In the genomic region with DNA sequence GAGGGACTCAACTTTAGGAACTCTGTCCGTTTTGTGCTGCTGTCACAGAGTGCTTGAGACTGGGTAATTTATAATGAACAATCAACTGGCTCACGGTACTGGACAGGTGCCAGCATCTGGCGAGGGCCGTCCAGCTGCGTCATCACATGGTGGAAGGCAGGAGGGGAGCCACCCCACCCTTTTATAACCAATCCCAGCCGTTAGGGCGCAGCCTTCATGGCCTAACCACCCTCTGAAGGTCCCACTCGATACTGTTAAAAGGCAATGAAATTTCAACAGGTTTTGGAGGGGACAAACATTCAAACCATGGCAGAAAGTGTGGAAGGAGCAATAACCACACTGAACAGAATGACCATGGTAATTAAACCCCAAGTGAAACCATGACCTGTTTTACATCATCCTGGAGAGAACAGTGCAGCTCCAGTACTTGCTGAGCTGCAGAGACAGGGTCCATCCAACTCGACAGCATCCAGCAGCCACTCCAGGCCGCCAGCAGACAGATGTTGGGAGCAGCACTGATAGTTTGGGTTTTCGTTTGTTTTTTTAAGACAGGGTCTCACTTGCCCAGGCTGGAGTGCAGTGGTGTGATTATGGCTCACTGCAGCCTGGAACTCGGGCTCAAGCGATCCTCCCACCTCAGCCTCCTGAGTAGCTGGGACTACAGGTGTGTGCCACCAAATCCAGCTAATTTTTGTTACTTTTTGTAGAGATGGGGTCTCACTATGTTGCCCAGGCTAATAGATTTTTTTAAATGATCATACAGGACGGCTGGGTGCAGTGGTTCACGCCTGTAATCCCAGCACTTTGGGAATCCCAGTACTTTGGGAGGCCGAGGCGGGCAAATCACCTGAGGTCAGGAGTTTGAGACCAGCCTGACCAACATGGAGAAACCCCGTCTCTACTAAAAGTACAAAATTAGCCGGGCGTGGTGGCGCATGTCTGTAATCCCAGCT, we compare ENCODE assay signal across 9 cellular contexts. TPM values are rescaled to one million over a fixed set of nuclear protein-coding genes. Genes with fewer than 3 reads are reported as not detected.
DNase-seq lines count a peak whose midpoint lies in the region; ATAC-seq and TF ChIP-seq lines count a peak whose summit lies in the region.
"Had no signal": no experiment of that assay in that cellular context is flagged by ENCODE, and none has a peak within 500 bp of the region (broad histone marks: within the 10 kb centered on the region; RNA-seq: fewer than 3 reads in every experiment).

No MANE protein-coding gene starts in this region.

- H3K36me3 ChIP-seq in breast epithelium (peaks cover 8% of the 10 kb centered on the region), sigmoid colon (peaks cover 8 to 28% (median 25%) of the 10 kb centered on the region in 4 donors)

- H3K9me3 Mint-ChIP-seq in MCF 10A (ENCODE audit: unreplicated experiment), result no peaks in the 10 kb centered on the region

- H3K36me3 Mint-ChIP-seq in MCF 10A (ENCODE audit: insufficient read depth, unreplicated experiment), result peaks cover 12% of the 10 kb centered on the region

- 39 to 49% methylated on average over 21 of the region's 21 CpGs for WGBS in sigmoid colon, 2 donors

- H3K27ac Mint-ChIP-seq in MCF 10A (ENCODE audit: low read depth, unreplicated experiment), result no peak overlapping the region

- DNase-seq in MCF 10A (ENCODE audit: unreplicated experiment), result peak; percentile 64
- DNase-seq in breast epithelium (ENCODE audit: low spot score in 2 of 2), result no peak
- DNase-seq in OCI-M1 (lab: John Stamatoyannopoulos, UW), result peak; percentile 71
- peak; percentile 85 for DNase-seq in fibroblast of mammary gland (ENCODE audit: low read depth)
- peak; percentile 86 for DNase-seq in sigmoid colon

- peaks cover 6 to 20% of the 10 kb centered on the region in 2 donors for H3K27me3 ChIP-seq in breast epithelium
- peaks cover 16 to 44% (median 25%) of the 10 kb centered on the region in 3 donors for H3K27me3 ChIP-seq in sigmoid colon

- H3K4me3 Mint-ChIP-seq in MCF 10A (ENCODE audit: unreplicated experiment), result peak overlapping the region; percentile 10

- TF ChIP-seq EP300 in sigmoid colon (IDR thresholded peaks at IDR 0.05), result no peak

- CTCF ChIA-PET in MCF 10A (lab: Yijun Ruan, JAX), result interaction anchor here (0.5 to 1.1 kb wide), 4 partner anchors 11 to 588 kb away, joined by 3 to 4 read pairs (median 3); a partner anchor contains a TSS

- peaks cover 30% of the 10 kb centered on the region for H3K27me3 Mint-ChIP-seq in MCF 10A (ENCODE audit: insufficient read depth, unreplicated experiment)

- intact Hi-C loops in MCF 10A (cut with micrococcal nuclease) (no loop called here), breast epithelium (cut with DNase I; ENCODE audit: low total_unique reads) (no loop called here), sigmoid colon (cut with DNase I) (no loop called here)

- H3K4me1 ChIP-seq in breast epithelium (peaks cover 6 to 11% of the 10 kb centered on the region in 2 donors), sigmoid colon (peaks cover 0 to 34% (median 33%) of the 10 kb centered on the region in 4 donors)

- ATAC-seq in HG02763 (IDR thresholded peaks at IDR 0.05; ENCODE audit: unreplicated experiment), result no peak
- ATAC-seq in GM21526 (IDR thresholded peaks at IDR 0.05; ENCODE audit: low FRiP score, unreplicated experiment), result no peak
- ATAC-seq in GM21367 (IDR thresholded peaks at IDR 0.05; ENCODE audit: unreplicated experiment), result no peak

- H3K9me3 ChIP-seq in breast epithelium (no peaks in the 10 kb centered on the region), sigmoid colon (no peaks in the 10 kb centered on the region)

- H3K4me3 ChIP-seq in breast epithelium (no peak overlapping the region), fibroblast of mammary gland (ENCODE audit: control insufficient read depth, low read depth, low read length) (no peak overlapping the region), sigmoid colon (no peak overlapping the region)

- no peak overlapping the region for H3K27ac ChIP-seq in breast epithelium
- no peak overlapping the region for H3K27ac ChIP-seq in sigmoid colon
- H3K27ac ChIP-seq: SK-N-MC had no signal

- TF ChIP-seq POLR2A in breast epithelium (IDR thresholded peaks at IDR 0.05) (no peak), sigmoid colon (IDR thresholded peaks at IDR 0.05) (no peak)

- POLR2A ChIA-PET in MCF 10A (lab: Yijun Ruan, JAX), result interaction anchor here (0.8 to 1.2 kb wide), 3 partner anchors 13 to 101 kb away, joined by 3 to 4 read pairs (median 3); no protein-coding TSS in a partner anchor

- no peak for TF ChIP-seq CTCF in MCF 10A (IDR thresholded peaks at IDR 0.05; ENCODE audit: unreplicated experiment)
- no peak for TF ChIP-seq CTCF in breast epithelium (IDR thresholded peaks at IDR 0.05)
- no peak for TF ChIP-seq CTCF in fibroblast of mammary gland (conservative IDR thresholded peaks at IDR 0.05; ENCODE audit: control insufficient read depth, insufficient read depth, low read depth, low read length)
- no peak for TF ChIP-seq CTCF in sigmoid colon (IDR thresholded peaks at IDR 0.05)

- H3K4me1 Mint-ChIP-seq in MCF 10A (ENCODE audit: insufficient read depth, unreplicated experiment), result peaks cover 11% of the 10 kb centered on the region

- BruUV-seq in MCF 10A (replicated peaks; lab: Mats Ljungman, UMichigan), result TSS peak; percentile 30

RNA-seq across cellular contexts. Expression of a gene that starts 11.0 kb away (rescaled TPM):
- total RNA-seq in MCF 10A (2022) (19.5 and 22.6 TPM in 2 replicates), breast epithelium (10 to 100 TPM; 18.6 to 30.2 (median 27.7) TPM), sigmoid colon (10 to 100 TPM; 15.7 to 28.2 (median 22.2) TPM)
- 10 to 100 TPM; 36.3 to 40.4 (median 37.2) TPM for polyA plus RNA-seq in sigmoid colon

RNA-seq across cellular contexts. Expression of a gene that starts 32.3 kb away (rescaled TPM):
- total RNA-seq in MCF 10A (2022) (46.4 and 67.0 TPM in 2 replicates), breast epithelium (10 to 100 TPM; 21.0 to 47.0 (median 37.6) TPM), sigmoid colon (10 to 100 TPM; 32.6 to 52.3 (median 50.9) TPM)
- polyA plus RNA-seq in sigmoid colon, result 10 to 100 TPM in 2 of 3 donors, 1 to 10 TPM in 1; 6.5 to 17.2 (median 14.4) TPM

Comparison
In these comparisons a context has a peak if more than half of its experiments do, and no peak if none do; other contexts are left out.
1. DNase-seq: peak in MCF 10A (single experiment), OCI-M1 (single experiment), fibroblast of mammary gland (single experiment) and sigmoid colon (single experiment); none in breast epithelium (0 of 2).